In the genomic region with DNA sequence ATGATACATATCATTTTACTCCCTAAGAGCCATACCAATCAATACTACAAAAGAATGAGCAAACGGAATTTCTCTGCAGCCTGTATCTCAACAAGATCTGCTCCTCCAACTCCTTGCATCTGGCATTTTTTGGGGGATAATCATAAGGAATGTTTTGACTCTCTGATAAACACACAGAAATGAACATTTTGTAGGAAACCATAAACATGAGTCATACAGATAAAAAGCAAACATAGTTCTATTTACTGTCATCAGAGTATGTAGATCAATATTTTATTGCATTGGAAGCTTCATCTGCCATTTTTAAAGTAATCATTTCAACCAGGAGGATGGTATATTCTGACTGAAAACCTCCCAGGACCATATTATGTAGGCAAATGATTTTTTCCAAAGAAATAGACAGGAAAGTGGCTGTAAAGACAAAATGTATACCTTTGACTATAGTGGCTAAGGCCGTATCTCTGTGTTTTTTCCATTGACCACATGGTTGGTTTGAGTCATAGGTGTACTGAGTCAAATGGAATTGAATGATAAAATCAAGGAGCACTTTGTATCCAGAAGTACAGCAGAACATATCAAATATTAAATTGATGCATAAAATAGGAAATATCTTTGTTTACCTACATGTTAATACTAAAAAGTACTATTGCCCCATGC, we compare ENCODE assay signal across 12 cellular contexts. TPM values are rescaled to one million over a fixed set of nuclear protein-coding genes. Genes with fewer than 3 reads are reported as not detected.
DNase-seq lines count a peak whose midpoint lies in the region; ATAC-seq and TF ChIP-seq lines count a peak whose summit lies in the region.
"Had no signal": no experiment of that assay in that cellular context is flagged by ENCODE, and none has a peak within 500 bp of the region (broad histone marks: within the 10 kb centered on the region; RNA-seq: fewer than 3 reads in every experiment).

No MANE protein-coding gene starts in this region.

- H3K27ac Mint-ChIP-seq in activated naive CD8-positive, alpha-beta T cell treated with anti-CD3 and anti-CD28 coated beads, Interleukin-2, amount 10 ng/mL, durations not matched to agents 7 days and 5 days: no peak overlapping the region
- H3K27ac Mint-ChIP-seq in naive B cell: peak overlapping the region in 4 of 6 donors; percentile 35 to 94 (median 64)
- H3K27ac Mint-ChIP-seq: dendritic cell treated with granulocyte-macrophage colony-stimulating factor and Interleukin-4, amounts not matched to agents 40 ng/mL and 50 ng/mL, for 4 days had no signal

- H3K36me3 ChIP-seq in DOHH2 (ENCODE audit: control insufficient read depth, low read length): no peaks in the 10 kb centered on the region
- no peaks in the 10 kb centered on the region for H3K36me3 ChIP-seq in IMR-90 (ENCODE audit: control insufficient read depth, insufficient read depth, low read length)

- no peaks in the 10 kb centered on the region for H3K27me3 Mint-ChIP-seq in activated naive CD8-positive, alpha-beta T cell treated with anti-CD3 and anti-CD28 coated beads, Interleukin-2, amount 10 ng/mL, durations not matched to agents 7 days and 5 days
- no peaks in the 10 kb centered on the region for H3K27me3 Mint-ChIP-seq in naive B cell

- no peak overlapping the region for H4K5ac ChIP-seq in IMR-90 (ENCODE audit: low read depth, low read length)

- H3K4me2 ChIP-seq in DOHH2 (ENCODE audit: low read length) (peak overlapping the region; percentile 12; the same call in 1 of the 2 replicates), IMR-90 (ENCODE audit: low read depth, low read length) (peak overlapping the region; percentile 10; the same call in 1 of the 2 replicates)

- peak overlapping the region; percentile 59 for H3K4me3 Mint-ChIP-seq in activated naive CD8-positive, alpha-beta T cell treated with anti-CD3 and anti-CD28 coated beads, Interleukin-2, amount 10 ng/mL, durations not matched to agents 7 days and 5 days
- H3K4me3 Mint-ChIP-seq in naive B cell: peak overlapping the region in 5 of 8 donors; percentile 17 to 80 (median 62)

- no TSS peak for BruUV-seq in IMR-90 (replicated peaks; lab: Mats Ljungman, UMichigan)

- H3K14ac ChIP-seq in IMR-90 (replicated peaks; ENCODE audit: low read depth, low read length): no peak overlapping the region

- no peak for TF ChIP-seq POLR2A in IMR-90 (IDR thresholded peaks at IDR 0.05; ENCODE audit: low read depth, low read length)

- peak overlapping the region; percentile 83 for H2BK5ac ChIP-seq in IMR-90 (ENCODE audit: low read depth, low read length, poor library complexity, severe bottlenecking)

- peaks cover 80% of the 10 kb centered on the region for H3K27me3 ChIP-seq in DOHH2 (ENCODE audit: control insufficient read depth, low read length)
- no peaks in the 10 kb centered on the region for H3K27me3 ChIP-seq in IMR-90 (ENCODE audit: control insufficient read depth, insufficient read depth, low read length)

- no peak for TF ChIP-seq RAD21 in IMR-90 (IDR thresholded peaks at IDR 0.05; ENCODE audit: low read length)

- H2BK20ac ChIP-seq in IMR-90 (ENCODE audit: low read depth, low read length): peak overlapping the region; percentile 96; the same call in 1 of the 2 replicates

- H3K4me3 ChIP-seq in DOHH2 (ENCODE audit: low read length): no peak overlapping the region
- H3K4me3 ChIP-seq in IMR-90 (ENCODE audit: insufficient read depth, low read depth, low read length): no peak overlapping the region

- no peaks in the 10 kb centered on the region for H3K79me1 ChIP-seq in IMR-90 (ENCODE audit: low read depth in 1 of 2, low read length in 2 of 2)

- TF ChIP-seq CTCF in DOHH2 (IDR thresholded peaks at IDR 0.05; ENCODE audit: low read depth, low read length, poor library complexity, severe bottlenecking) (no peak), IMR-90 (conservative IDR thresholded peaks at IDR 0.05; ENCODE audit: low read depth, low read length) (no peak)

- H3K9me3 Mint-ChIP-seq in activated naive CD8-positive, alpha-beta T cell treated with anti-CD3 and anti-CD28 coated beads, Interleukin-2, amount 10 ng/mL, durations not matched to agents 7 days and 5 days: peaks cover 9% of the 10 kb centered on the region
- peaks cover 0 to 6% (median 3%) of the 10 kb centered on the region in 7 donors for H3K9me3 Mint-ChIP-seq in naive B cell

- H4K20me1 ChIP-seq in DOHH2 (ENCODE audit: control insufficient read depth, insufficient read depth, low read depth, low read length) (no peaks in the 10 kb centered on the region), IMR-90 (ENCODE audit: insufficient read depth, low read length) (no peaks in the 10 kb centered on the region)

- intact Hi-C loops in IMR-90 (cut with micrococcal nuclease): no loop called here

- WGBS in IMR-90 (ENCODE audit: extremely low coverage in 2 of 2, insufficient read length in 1 of 2), 2 experiments: no CpG with 5 or more reads among the region's 2 CpGs

- no peak overlapping the region for H3K56ac ChIP-seq in IMR-90 (ENCODE audit: extremely low read depth, insufficient read depth, low read length)

- H4K8ac ChIP-seq in IMR-90 (ENCODE audit: low read depth in 2 of 2, low read length in 2 of 2): peak overlapping the region in 1 of 2 experiments; percentile 4; a peak in 1 of 4 replicates

- H3K4me1 ChIP-seq in DOHH2 (ENCODE audit: control insufficient read depth, low read length): peaks cover 23% of the 10 kb centered on the region
- H3K4me1 ChIP-seq in IMR-90 (ENCODE audit: control insufficient read depth, insufficient read depth, low read length): peaks cover 2% of the 10 kb centered on the region; the same call in 1 of the 2 replicates

- H3K36me3 Mint-ChIP-seq in activated naive CD8-positive, alpha-beta T cell treated with anti-CD3 and anti-CD28 coated beads, Interleukin-2, amount 10 ng/mL, durations not matched to agents 7 days and 5 days: peaks cover 28% of the 10 kb centered on the region
- H3K36me3 Mint-ChIP-seq in naive B cell: peaks cover 0 to 5% of the 10 kb centered on the region in 2 donors

- 0 out of 2 replicates have a peak, but pooled peaks cover 2% of the 10 kb centered on the region for H3K9me1 ChIP-seq in IMR-90 (ENCODE audit: insufficient read depth, low read length)

- peaks cover 6% of the 10 kb centered on the region for H3F3A ChIP-seq in DOHH2 (ENCODE audit: control insufficient read depth, insufficient read depth)

- ATAC-seq in IMR-90 (ENCODE audit: low read depth) (peak; percentile 89), naive B cell (ENCODE audit: low read depth in 2 of 2) (no peak), HG03097 (IDR thresholded peaks at IDR 0.05; ENCODE audit: low FRiP score, unreplicated experiment) (no peak)
- peak; percentile 5 for ATAC-seq in activated naive CD8-positive, alpha-beta T cell treated with anti-CD3 and anti-CD28 coated beads, Interleukin-2, amount 10 ng/mL, durations not matched to agents 7 days and 5 days (ENCODE audit: low read depth)

- no peak overlapping the region for H2AK5ac ChIP-seq in IMR-90 (ENCODE audit: low read depth, low read length)

- H3K79me2 ChIP-seq in DOHH2 (ENCODE audit: control insufficient read depth, low read length): no peaks in the 10 kb centered on the region

- no peak overlapping the region for H3K18ac ChIP-seq in IMR-90 (ENCODE audit: low read depth, low read length)

- no peak overlapping the region for H2AK9ac ChIP-seq in IMR-90 (replicated peaks; ENCODE audit: low read depth, low read length, poor library complexity)

- dilution Hi-C loops in IMR-90 (cut with HindIII; ENCODE audit: low sequenced_read_pairs, unreplicated experiment): no loop called here

- H4K91ac ChIP-seq in IMR-90 (ENCODE audit: insufficient read depth, low read depth, low read length): no peak overlapping the region

- H2AFZ ChIP-seq in IMR-90 (replicated peaks; ENCODE audit: low read length, poor library complexity): no peak overlapping the region

- POLR2A ChIA-PET in IMR-90 (lab: Charles Lee; ENCODE audit: unreplicated experiment): no interaction called here
- POLR2A ChIA-PET in activated naive CD8-positive, alpha-beta T cell treated with anti-CD3 and anti-CD28 coated beads, Interleukin-2, amount 10 ng/mL, durations not matched to agents 7 days and 5 days (lab: Charles Lee): interaction anchor here (0.6 to 1.7 kb wide), 3 partner anchors 32 to 145 kb away, joined by 3 to 13 read pairs (median 5); a partner anchor contains a TSS

- peak overlapping the region; percentile 83 for H2BK120ac ChIP-seq in IMR-90 (ENCODE audit: low read depth, low read length)

- H3K4ac ChIP-seq in IMR-90 (ENCODE audit: low read depth, low read length): peak overlapping the region; percentile 86; the same call in 1 of the 2 replicates

- in situ Hi-C loops in IMR-90 (cut with MboI; ENCODE audit: low sequenced_read_pairs) (no loop called here), ACHN (cut with HindIII; ENCODE audit: low pct_ligation_motif_present, low pct_unique_long_range_greater_than_20kb, low sequenced_read_pairs) (no loop called here)

- peaks cover 49% of the 10 kb centered on the region for H3K4me1 Mint-ChIP-seq in activated naive CD8-positive, alpha-beta T cell treated with anti-CD3 and anti-CD28 coated beads, Interleukin-2, amount 10 ng/mL, durations not matched to agents 7 days and 5 days
- peaks cover 48 to 56% (median 53%) of the 10 kb centered on the region in 3 donors for H3K4me1 Mint-ChIP-seq in naive B cell

- H3K9me3 ChIP-seq in DOHH2 (ENCODE audit: control insufficient read depth, insufficient read depth, low read length) (peaks cover 4% of the 10 kb centered on the region; the same call in 1 of the 2 replicates), IMR-90 (ENCODE audit: control insufficient read depth, insufficient read depth, low read length) (no peaks in the 10 kb centered on the region)

- no peak overlapping the region for H3K9ac ChIP-seq in IMR-90 (ENCODE audit: low read depth, low read length)

- CTCF ChIA-PET in IMR-90 (lab: Yijun Ruan, JAX): no interaction called here

- H3K9me2 ChIP-seq in DOHH2 (replicated peaks; ENCODE audit: control insufficient read depth, low read length): no peaks in the 10 kb centered on the region

- peak; percentile 70 for DNase-seq in IMR-90
- no peak for DNase-seq in activated naive CD8-positive, alpha-beta T cell treated with anti-CD3 and anti-CD28 coated beads, Interleukin-2, amount 10 ng/mL, durations not matched to agents 7 days and 5 days
- DNase-seq in naive B cell: no peak
- no peak for DNase-seq in ACHN
- no peak for DNase-seq in SHP77 (lab: John Stamatoyannopoulos, UW)
- DNase-seq: DMS 273 treated with DMSO at 0.1 percent for 48 hours, head of caudate nucleus, NCI-H1930, occipital lobe had no signal

- no peak overlapping the region for H3K27ac ChIP-seq in DOHH2 (ENCODE audit: low read depth, low read length)
- no peak overlapping the region for H3K27ac ChIP-seq in IMR-90 (ENCODE audit: insufficient read depth, low read length)

- no peak overlapping the region for H2BK15ac ChIP-seq in IMR-90 (ENCODE audit: low read depth, low read length)

- no peak overlapping the region for H3K23ac ChIP-seq in IMR-90 (ENCODE audit: low read depth, low read length)

RNA-seq across cellular contexts. Expression of a gene that starts 32.4 kb away (rescaled TPM):
- total RNA-seq in IMR-90 (2012; rRNA removed): not detected in 2 replicates
- polyA plus RNA-seq in IMR-90 (2012; rRNA removed): not detected in 2 replicates
- polyA plus RNA-seq in IMR-90 (2012; cell fraction: cytosol; rRNA removed): not detected in 2 replicates
- polyA plus RNA-seq in IMR-90 (2012; cell fraction: nucleus; rRNA removed; ENCODE audit: low replicate concordance): 0.08 TPM in 1 of 2 replicates, not detected in the other
- 100 to 1,000 TPM; 111 to 116 TPM for total RNA-seq in activated naive CD8-positive, alpha-beta T cell treated with anti-CD3 and anti-CD28 coated beads, Interleukin-2, amount 10 ng/mL, durations not matched to agents 7 days and 5 days
- 1,000 to 10,000 TPM in 5 of 6 donors, 100 to 1,000 TPM in 1; 814 to 1,329 (median 1,116) TPM for polyA plus RNA-seq in naive B cell (ENCODE audit: low read depth in 6 of 6)

RNA-seq across cellular contexts. Expression of a gene that starts 34.2 kb away (rescaled TPM):
- total RNA-seq in IMR-90 (2012; rRNA removed): not detected in 2 replicates
- polyA plus RNA-seq in IMR-90 (2012; rRNA removed) (not detected in 2 replicates), naive B cell (ENCODE audit: low read depth in 6 of 6) (1 to 10 TPM in 5 of 6 donors, not detected in 1; 1.6 to 5.6 (median 2.4) TPM)
- not detected in 2 replicates for polyA plus RNA-seq in IMR-90 (2012; cell fraction: cytosol; rRNA removed)
- polyA plus RNA-seq in IMR-90 (2012; cell fraction: nucleus; rRNA removed; ENCODE audit: low replicate concordance): not detected in 2 replicates
- total RNA-seq in activated naive CD8-positive, alpha-beta T cell treated with anti-CD3 and anti-CD28 coated beads, Interleukin-2, amount 10 ng/mL, durations not matched to agents 7 days and 5 days: under 1 TPM; 0.80 to 0.96 TPM

Comparison
In these comparisons a context has a peak if more than half of its experiments do, and no peak if none do; other contexts are left out.
1. ATAC-seq: peak in IMR-90 (single experiment) and activated naive CD8-positive, alpha-beta T cell treated with anti-CD3 and anti-CD28 coated beads, Interleukin-2, amount 10 ng/mL, durations not matched to agents 7 days and 5 days (single experiment); none in naive B cell (0 of 2) and HG03097 (single experiment).
2. RNA of a gene that starts 32.4 kb away (total RNA-seq): 111 to 116 TPM in activated naive CD8-positive, alpha-beta T cell treated with anti-CD3 and anti-CD28 coated beads, Interleukin-2, amount 10 ng/mL, durations not matched to agents 7 days and 5 days; not detected in IMR-90; every median in the first group is over 100 times any median in the second.